Comparison of ENCODE assay signal across 1 cellular context in genomic region chr2:168802825-168803726, GRCh38.
TF ChIP-seq lines count a peak whose summit lies in the region.

No MANE protein-coding gene starts in this region.

TF ChIP-seq in K562, 482 proteins besides CTCF, POLR2A, EP300 and RAD21 (continued from another document and continues in another):
- TF ChIP-seq HDAC2 (IDR thresholded peaks at IDR 0.05) (peak; percentile 67), MTA2 (IDR thresholded peaks at IDR 0.05; ENCODE audit: low read depth) (peak; percentile 27; the same call in 1 of the 2 replicates), RCOR1 (IDR thresholded peaks at IDR 0.05; ENCODE audit: borderline replicate concordance in 1 of 2, low read depth in 2 of 2, low read length in 2 of 2) (peak in 1 of 2 experiments; percentile 55; a peak in 1 of 4 replicates), EP400 (IDR thresholded peaks at IDR 0.05) (peak; percentile 50), DACH1 (IDR thresholded peaks at IDR 0.05; ENCODE audit: partially characterized antibody) (no peak), ZFP1 (CRISPR knock-in tag; IDR thresholded peaks at IDR 0.05) (no peak; the same call in 1 of the 2 replicates), POLR2H (tag; IDR thresholded peaks at IDR 0.05; ENCODE audit: low read depth) (peak; percentile 53), ETV6 (IDR thresholded peaks at IDR 0.05; ENCODE audit: borderline replicate concordance in 1 of 2, low read depth in 2 of 2, low read length in 1 of 2) (no peak), ETV6 (CRISPR knock-in tag; IDR thresholded peaks at IDR 0.05; ENCODE audit: borderline replicate concordance) (0 out of 2 replicates have a peak, but pooled peaks have one; percentile 8), HDAC1 (IDR thresholded peaks at IDR 0.05) (0 out of 4 replicates have a peak, but pooled peaks have one; percentile 2 to 33), PRPF4 (IDR thresholded peaks at IDR 0.05; ENCODE audit: insufficient read depth, low read depth, low read length, poor library complexity, severe bottlenecking) (no peak), SMARCC2 (IDR thresholded peaks at IDR 0.05; ENCODE audit: low read depth) (peak; percentile 56; the same call in 1 of the 2 replicates), JUND (IDR thresholded peaks at IDR 0.05; ENCODE audit: borderline replicate concordance, low read depth, low read length) (peak; percentile 88), JUND (tag; IDR thresholded peaks at IDR 0.05; ENCODE audit: borderline replicate concordance, low read depth, low read length) (peak; percentile 74; the same call in 1 of the 3 replicates), NRF1 (conservative IDR thresholded peaks at IDR 0.05 in 1 of 2, IDR thresholded peaks at IDR 0.05 in 1 of 2) (peak in 1 of 2 experiments; percentile 3; a peak in 1 of 4 replicates), ZNF740 (CRISPR knock-in tag; IDR thresholded peaks at IDR 0.05) (no peak), ZNF740 (tag; IDR thresholded peaks at IDR 0.05) (0 out of 4 replicates have a peak, but pooled peaks of 1 of the 2 experiments have one; percentile 25), MLX (CRISPR knock-in tag; conservative IDR thresholded peaks at IDR 0.05) (no peak), LCOR (CRISPR knock-in tag; IDR thresholded peaks at IDR 0.05) (0 out of 2 replicates have a peak, but pooled peaks have one; percentile 20), SMARCB1 (IDR thresholded peaks at IDR 0.05; ENCODE audit: insufficient read length, low read depth) (no peak), KLF6 (CRISPR knock-in tag; IDR thresholded peaks at IDR 0.05; ENCODE audit: borderline replicate concordance) (peak; percentile 8; the same call in 1 of the 2 replicates), ZNF668 (CRISPR knock-in tag; IDR thresholded peaks at IDR 0.05) (peak; percentile 70; the same call in 1 of the 2 replicates), RFX7 (CRISPR knock-in tag; IDR thresholded peaks at IDR 0.05) (0 out of 2 replicates have a peak, but pooled peaks have one; percentile 5), YY1 (IDR thresholded peaks at IDR 0.05; ENCODE audit: borderline replicate concordance in 1 of 3, control insufficient read depth in 1 of 3, extremely low read depth in 1 of 3, insufficient read depth in 3 of 3, insufficient read length in 1 of 3, insufficient replicate concordance in 2 of 3, low read depth in 1 of 3, low read length in 2 of 3) (no peak), ZNF551 (CRISPR knock-in tag; IDR thresholded peaks at IDR 0.05) (no peak), ZNF707 (CRISPR knock-in tag; conservative IDR thresholded peaks at IDR 0.05) (0 out of 2 replicates have a peak, but pooled peaks have one; percentile 26), SREBF2 (CRISPR knock-in tag; IDR thresholded peaks at IDR 0.05) (no peak), KDM4B (IDR thresholded peaks at IDR 0.05; ENCODE audit: borderline replicate concordance in 2 of 2, low read depth in 1 of 2) (no peak), ATF7 (IDR thresholded peaks at IDR 0.05) (peak; percentile 85), TEAD4 (IDR thresholded peaks at IDR 0.05; ENCODE audit: low read length) (peak; percentile 66; the same call in 1 of the 2 replicates), TEAD4 (CRISPR knock-in tag; IDR thresholded peaks at IDR 0.05; ENCODE audit: borderline replicate concordance) (no peak), MAZ (CRISPR knock-in tag; conservative IDR thresholded peaks at IDR 0.05 in 1 of 2, IDR thresholded peaks at IDR 0.05 in 1 of 2) (peak in 1 of 2 experiments; percentile 50; a peak in 2 of 4 replicates), ZBTB2 (IDR thresholded peaks at IDR 0.05) (peak; percentile 62; the same call in 1 of the 2 replicates), VEZF1 (CRISPR knock-in tag; IDR thresholded peaks at IDR 0.05) (peak; percentile 45), KLF16 (IDR thresholded peaks at IDR 0.05) (peak; percentile 25; the same call in 1 of the 2 replicates), ZNF316 (IDR thresholded peaks at IDR 0.05) (no peak), ARID2 (IDR thresholded peaks at IDR 0.05) (no peak), CXXC5 (CRISPR knock-in tag; IDR thresholded peaks at IDR 0.05) (no peak; the same call in none of the 2 replicates), ZNF143 (CRISPR knock-in tag; IDR thresholded peaks at IDR 0.05) (no peak), NCOR1 (IDR thresholded peaks at IDR 0.05) (peak; percentile 72), GATAD2A (IDR thresholded peaks at IDR 0.05) (0 out of 2 replicates have a peak, but pooled peaks have one; percentile 54), MGA (IDR thresholded peaks at IDR 0.05) (peak; percentile 30), JUN (IDR thresholded peaks at IDR 0.05; ENCODE audit: borderline replicate concordance, low read depth, low read length) (peak; percentile 73), JUN (CRISPR knock-in tag; IDR thresholded peaks at IDR 0.05; ENCODE audit: borderline replicate concordance) (no peak), RNF2 (IDR thresholded peaks at IDR 0.05) (no peak), MNT (conservative IDR thresholded peaks at IDR 0.05) (peak; percentile 23 to 43; a peak in 2 of 4 replicates)
